9 cellular contexts compared by ENCODE assay signal in the genomic region with DNA sequence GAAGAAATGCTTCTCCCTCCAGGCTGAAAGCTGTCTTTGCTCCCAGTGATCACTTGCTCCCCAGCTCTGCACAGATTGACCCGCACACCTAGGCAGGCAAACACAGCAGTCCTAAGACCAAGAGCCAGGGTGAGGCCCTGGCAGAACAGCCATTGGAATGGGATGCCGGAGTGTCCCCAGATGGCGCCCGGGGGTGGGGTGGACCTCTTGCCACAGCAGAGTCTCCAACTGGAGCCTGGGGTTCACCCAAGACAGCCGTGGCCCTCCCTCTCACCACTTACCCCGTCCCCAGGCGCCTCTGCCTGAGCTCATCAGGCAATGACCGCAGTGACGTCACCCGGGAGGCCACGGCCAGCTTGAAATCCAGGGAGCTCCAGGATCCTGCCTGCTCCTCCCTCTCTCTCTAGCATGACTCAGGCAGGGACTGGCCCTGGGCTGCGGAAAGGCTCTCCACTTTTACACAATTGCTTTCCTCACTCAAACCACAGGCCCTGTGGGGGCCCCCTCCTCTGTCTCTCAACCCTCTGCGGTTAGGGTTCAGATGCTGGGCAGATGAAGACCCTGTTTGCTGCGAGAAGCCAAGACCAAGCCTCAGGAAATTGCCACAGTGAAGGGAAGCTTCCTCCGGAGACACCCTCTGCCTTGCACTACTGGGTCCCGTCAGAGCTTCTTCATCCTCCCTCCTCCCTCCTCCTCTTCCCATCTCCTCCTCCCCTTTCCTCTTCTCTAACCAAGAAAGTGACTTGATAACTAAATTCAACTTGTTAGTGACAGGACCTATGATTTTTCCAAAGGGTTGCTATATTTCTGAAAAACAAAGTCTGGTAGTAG. TPM values are rescaled to one million over a fixed set of nuclear protein-coding genes. Genes with fewer than 3 reads are reported as not detected.
A peak's percentile ranks its signal among the peaks of the same experiment; 100 is the strongest.
DNase-seq lines count a peak whose midpoint lies in the region; ATAC-seq and TF ChIP-seq lines count a peak whose summit lies in the region.
"Had no signal": no experiment of that assay in that cellular context is flagged by ENCODE, and none has a peak within 500 bp of the region (broad histone marks: within the 10 kb centered on the region; RNA-seq: fewer than 3 reads in every experiment).

No MANE protein-coding gene starts in this region.

- intact Hi-C loops in left ventricle myocardium inferior (cut with micrococcal nuclease) = no loop called here

- peaks cover 2% of the 10 kb centered on the region; the same call in 1 of the 2 replicates for H3K27me3 ChIP-seq in SJCRH30
- peaks cover 5% of the 10 kb centered on the region for H3K27me3 ChIP-seq in left ventricle myocardium inferior (ENCODE audit: low read depth)

- no peaks in the 10 kb centered on the region for H3K36me3 ChIP-seq in SJCRH30
- no peaks in the 10 kb centered on the region for H3K36me3 ChIP-seq in left ventricle myocardium inferior

- peak overlapping the region; percentile 15 for H3K4me3 ChIP-seq in SJCRH30
- H3K4me3 ChIP-seq in left ventricle myocardium inferior = peak overlapping the region; percentile 28

- DNase-seq in NCI-H2029 (lab: John Stamatoyannopoulos, UW) (peak; percentile 19), NCI-H2029 treated with DMSO at 0.1 percent for 48 hours (lab: John Stamatoyannopoulos, UW) (no peak), SJCRH30 (peak; percentile 99), amygdala (lab: John Stamatoyannopoulos, UW) (peak in 30 of 56 donors; percentile 10 to 80 (median 30)), left ventricle myocardium inferior (peak; percentile 94), pulmonary artery endothelial cell (ENCODE audit: low read depth, low spot score) (peak; percentile 76)

- H3K9me3 ChIP-seq in SJCRH30 (replicated peaks) (no peaks in the 10 kb centered on the region), left ventricle myocardium inferior (replicated peaks) (no peaks in the 10 kb centered on the region)
- H3K9me3 ChIP-seq: Caco-2 had no signal

- ATAC-seq in HG02588 (IDR thresholded peaks at IDR 0.05; ENCODE audit: unreplicated experiment) (no peak), GM18505 (IDR thresholded peaks at IDR 0.05; ENCODE audit: unreplicated experiment) (no peak)

- TF ChIP-seq POLR2A in GM18505 (IDR thresholded peaks at IDR 0.05; ENCODE audit: borderline replicate concordance, extremely low read depth, insufficient read depth, insufficient read length) = no peak

- H3K4me1 ChIP-seq in SJCRH30 (peaks cover 31% of the 10 kb centered on the region), left ventricle myocardium inferior (peaks cover 16% of the 10 kb centered on the region)

- H3K27ac ChIP-seq in SJCRH30 = peak overlapping the region; percentile 23; the same call in 1 of the 2 replicates
- peak overlapping the region; percentile 77 for H3K27ac ChIP-seq in left ventricle myocardium inferior (replicated peaks)

- no peak for TF ChIP-seq CTCF in left ventricle myocardium inferior (IDR thresholded peaks at IDR 0.05; ENCODE audit: borderline replicate concordance)

RNA-seq across cellular contexts. Expression of gene PTGES, which starts 24.3 kb away (rescaled TPM):
- total RNA-seq in SJCRH30 (2014; rRNA removed; shearing (Covaris generic)) = 0.76 and 0.91 TPM in 2 replicates
- total RNA-seq in left ventricle myocardium inferior (1.9 TPM), pulmonary artery endothelial cell (0.18 TPM in 1 of 2 replicates, not detected in the other)

RNA-seq across cellular contexts. Expression of gene TOR1B, which starts 25.8 kb away (rescaled TPM):
- 21.8 and 22.0 TPM in 2 replicates for total RNA-seq in SJCRH30 (2014; rRNA removed; shearing (Covaris generic))
- total RNA-seq in left ventricle myocardium inferior (10.6 TPM), pulmonary artery endothelial cell (26.4 and 37.3 TPM in 2 replicates)

RNA-seq across cellular contexts. Expression of gene TOR1A, which starts 46.8 kb away (rescaled TPM):
- total RNA-seq in SJCRH30 (2014; rRNA removed; shearing (Covaris generic)) = 44.7 and 45.6 TPM in 2 replicates
- total RNA-seq in left ventricle myocardium inferior (12.9 TPM), pulmonary artery endothelial cell (32.6 and 39.3 TPM in 2 replicates)

RNA-seq across cellular contexts. Expression of gene C9orf78, which starts 57.9 kb away (rescaled TPM):
- 74.1 and 76.0 TPM in 2 replicates for total RNA-seq in SJCRH30 (2014; rRNA removed; shearing (Covaris generic))
- total RNA-seq in left ventricle myocardium inferior = 30.0 TPM
- total RNA-seq in pulmonary artery endothelial cell = 42.3 and 49.8 TPM in 2 replicates

RNA-seq across cellular contexts. Expression of gene USP20, which starts 58.1 kb away (rescaled TPM):
- total RNA-seq in SJCRH30 (2014; rRNA removed; shearing (Covaris generic)) = 15.1 and 17.0 TPM in 2 replicates
- total RNA-seq in left ventricle myocardium inferior = 13.2 TPM
- 7.5 and 9.0 TPM in 2 replicates for total RNA-seq in pulmonary artery endothelial cell
